8 cellular contexts compared by ENCODE assay signal in the genomic region with DNA sequence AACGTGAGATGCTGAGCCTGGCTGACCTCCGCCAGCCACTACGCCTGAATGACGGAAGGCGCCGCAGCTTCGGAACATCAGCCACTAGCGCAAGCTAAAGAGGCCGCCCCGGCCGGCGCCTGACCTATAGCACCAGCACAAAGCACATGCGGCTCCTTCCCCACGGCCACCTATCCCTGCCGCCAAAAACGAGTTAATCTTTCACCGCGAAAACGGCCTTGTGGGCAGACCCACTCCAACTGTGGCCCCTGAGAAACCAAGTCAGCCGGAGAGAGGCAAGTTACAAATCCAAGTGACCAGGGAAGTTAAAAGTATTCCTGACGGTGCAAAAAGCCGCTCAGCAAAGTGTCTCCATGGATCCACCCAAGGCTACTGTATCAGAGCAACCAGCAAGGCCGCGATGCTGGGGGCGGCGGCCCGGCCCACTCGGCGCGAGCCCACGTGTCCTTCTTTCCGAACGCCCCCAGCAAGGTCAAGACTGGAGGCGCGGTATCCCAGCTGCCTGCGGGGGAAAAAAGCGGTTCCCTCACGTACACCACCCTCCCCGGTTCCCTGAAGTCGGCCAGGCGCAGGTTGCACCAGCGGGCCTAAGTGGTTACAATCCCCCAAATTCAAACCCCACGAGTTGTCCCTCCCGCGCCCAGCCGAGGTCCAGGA. TPM values are rescaled to one million over a fixed set of nuclear protein-coding genes. Genes with fewer than 3 reads are reported as not detected.
DNase-seq lines count a peak whose midpoint lies in the region; ATAC-seq and TF ChIP-seq lines count a peak whose summit lies in the region.

No MANE protein-coding gene starts in this region.

- H3K9me3 ChIP-seq in NT2/D1 (ENCODE audit: insufficient read depth, low read length), result no peaks in the 10 kb centered on the region

- intact Hi-C loops in activated T-helper 2 cell treated with anti-CD3 and anti-CD28 coated beads, Interferon-gamma antibody, Interleukin-2, Interleukin-4, amounts not matched to agents 10 μg/mL and 5 μg/mL and 100 μg/mL, durations not matched to agents 14 hours and 24 hours and 36 hours (cut with micrococcal nuclease), result loop anchor here (1.0 kb wide), 1 partner anchor 64 kb away; a partner anchor contains a TSS

- H3K27me3 ChIP-seq in NT2/D1 (ENCODE audit: insufficient read depth, insufficient read length), result no peaks in the 10 kb centered on the region

- peaks cover 88% of the 10 kb centered on the region for H3K36me3 ChIP-seq in NT2/D1 (ENCODE audit: insufficient read depth, insufficient read length, low read length)

- peak overlapping the region; percentile 98 for H3K9ac ChIP-seq in NT2/D1 (ENCODE audit: insufficient read length, low read depth)

- peaks cover 45% of the 10 kb centered on the region for H3K4me1 Mint-ChIP-seq in activated T-helper 2 cell treated with anti-CD3 and anti-CD28 coated beads, Interferon-gamma antibody, Interleukin-2, Interleukin-4, amounts not matched to agents 10 μg/mL and 5 μg/mL and 100 μg/mL, durations not matched to agents 14 hours and 24 hours and 36 hours (ENCODE audit: low read depth)
- H3K4me1 Mint-ChIP-seq in naive thymus-derived CD8-positive, alpha-beta T cell, result peaks cover 25 to 77% (median 58%) of the 10 kb centered on the region in 4 donors

- DNase-seq in NT2/D1 (ENCODE audit: low read depth, low spot score) (no peak), fibroblast of peridontal ligament (ENCODE audit: extremely low read depth) (peak; percentile 35)
- DNase-seq in activated T-helper 2 cell treated with anti-CD3 and anti-CD28 coated beads, Interferon-gamma antibody, Interleukin-2, Interleukin-4, amounts not matched to agents 10 μg/mL and 5 μg/mL and 100 μg/mL, durations not matched to agents 14 hours and 24 hours and 36 hours (ENCODE audit: low spot score), result peak; percentile 53
- DNase-seq in naive thymus-derived CD8-positive, alpha-beta T cell, result peak; percentile 16 to 69 (median 35)
- peak; percentile 54 for DNase-seq in stimulated activated naive CD4-positive, alpha-beta T cell treated with Interleukin-2 at 50 U/mL for 16 hours (lab: John Stamatoyannopoulos, UW)

- H3K9me3 Mint-ChIP-seq in activated T-helper 2 cell treated with anti-CD3 and anti-CD28 coated beads, Interferon-gamma antibody, Interleukin-2, Interleukin-4, amounts not matched to agents 10 μg/mL and 5 μg/mL and 100 μg/mL, durations not matched to agents 14 hours and 24 hours and 36 hours, result no peaks in the 10 kb centered on the region
- H3K9me3 Mint-ChIP-seq in naive thymus-derived CD8-positive, alpha-beta T cell, result no peaks in the 10 kb centered on the region

- peak overlapping the region; percentile 97 for H3K27ac Mint-ChIP-seq in activated T-helper 2 cell treated with anti-CD3 and anti-CD28 coated beads, Interferon-gamma antibody, Interleukin-2, Interleukin-4, amounts not matched to agents 10 μg/mL and 5 μg/mL and 100 μg/mL, durations not matched to agents 14 hours and 24 hours and 36 hours
- peak overlapping the region; percentile 86 to 98 (median 96) for H3K27ac Mint-ChIP-seq in naive thymus-derived CD8-positive, alpha-beta T cell

- peak overlapping the region; percentile 94 for H3K4me3 Mint-ChIP-seq in activated T-helper 2 cell treated with anti-CD3 and anti-CD28 coated beads, Interferon-gamma antibody, Interleukin-2, Interleukin-4, amounts not matched to agents 10 μg/mL and 5 μg/mL and 100 μg/mL, durations not matched to agents 14 hours and 24 hours and 36 hours (ENCODE audit: low read depth)
- H3K4me3 Mint-ChIP-seq in naive thymus-derived CD8-positive, alpha-beta T cell, result peak overlapping the region; percentile 88 to 99 (median 96)

- H3K27me3 Mint-ChIP-seq in activated T-helper 2 cell treated with anti-CD3 and anti-CD28 coated beads, Interferon-gamma antibody, Interleukin-2, Interleukin-4, amounts not matched to agents 10 μg/mL and 5 μg/mL and 100 μg/mL, durations not matched to agents 14 hours and 24 hours and 36 hours (ENCODE audit: low read depth), result no peaks in the 10 kb centered on the region
- H3K27me3 Mint-ChIP-seq in naive thymus-derived CD8-positive, alpha-beta T cell, result no peaks in the 10 kb centered on the region

- POLR2A ChIA-PET in naive thymus-derived CD8-positive, alpha-beta T cell (lab: Charles Lee), result interaction anchor here (0.6 to 5.4 kb wide), 22 partner anchors 8 to 1937 kb away, joined by 3 to 150 read pairs (median 4); a partner anchor contains a TSS

- TF ChIP-seq CTCF in 22Rv1 (IDR thresholded peaks at IDR 0.05), result no peak

- H3K36me3 Mint-ChIP-seq in activated T-helper 2 cell treated with anti-CD3 and anti-CD28 coated beads, Interferon-gamma antibody, Interleukin-2, Interleukin-4, amounts not matched to agents 10 μg/mL and 5 μg/mL and 100 μg/mL, durations not matched to agents 14 hours and 24 hours and 36 hours (ENCODE audit: low read depth), result peaks cover 88% of the 10 kb centered on the region
- peaks cover 4 to 70% (median 27%) of the 10 kb centered on the region in 3 donors for H3K36me3 Mint-ChIP-seq in naive thymus-derived CD8-positive, alpha-beta T cell

- H3K27ac ChIP-seq in 22Rv1, result peak overlapping the region; percentile 99

- H3K4me1 ChIP-seq in NT2/D1 (ENCODE audit: insufficient read depth, insufficient read length), result no peaks in the 10 kb centered on the region

- ATAC-seq in GM18511 (IDR thresholded peaks at IDR 0.05; ENCODE audit: unreplicated experiment) (peak; percentile 26), HG03066 (IDR thresholded peaks at IDR 0.05; ENCODE audit: low read depth, unreplicated experiment) (peak; percentile 22)
- peak in 1 of 2 donors; percentile 5 for ATAC-seq in naive thymus-derived CD8-positive, alpha-beta T cell

- peak overlapping the region; percentile 94 for H3K4me3 ChIP-seq in NT2/D1 (ENCODE audit: insufficient read length, low read depth)

RNA-seq across cellular contexts. Expression of a gene that starts 0.6 kb away (rescaled TPM):
- 749 and 761 TPM in 2 replicates for total RNA-seq in activated T-helper 2 cell treated with anti-CD3 and anti-CD28 coated beads, Interferon-gamma antibody, Interleukin-2, Interleukin-4, amounts not matched to agents 10 μg/mL and 5 μg/mL and 100 μg/mL, durations not matched to agents 14 hours and 24 hours and 36 hours
- 100 to 1,000 TPM; 138 to 140 TPM for total RNA-seq in naive thymus-derived CD8-positive, alpha-beta T cell
- polyA plus RNA-seq in naive thymus-derived CD8-positive, alpha-beta T cell, result 100 to 1,000 TPM; 101 to 134 (median 128) TPM

RNA-seq across cellular contexts. Expression of a gene that starts 1.1 kb away (rescaled TPM):
- 301 and 309 TPM in 2 replicates for total RNA-seq in activated T-helper 2 cell treated with anti-CD3 and anti-CD28 coated beads, Interferon-gamma antibody, Interleukin-2, Interleukin-4, amounts not matched to agents 10 μg/mL and 5 μg/mL and 100 μg/mL, durations not matched to agents 14 hours and 24 hours and 36 hours
- total RNA-seq in naive thymus-derived CD8-positive, alpha-beta T cell, result 10 to 100 TPM; 62.9 to 65.8 TPM
- polyA plus RNA-seq in naive thymus-derived CD8-positive, alpha-beta T cell, result 100 to 1,000 TPM; 154 to 181 (median 172) TPM

RNA-seq across cellular contexts. Expression of a gene that starts 16.8 kb away (rescaled TPM):
- 18.1 and 19.5 TPM in 2 replicates for total RNA-seq in activated T-helper 2 cell treated with anti-CD3 and anti-CD28 coated beads, Interferon-gamma antibody, Interleukin-2, Interleukin-4, amounts not matched to agents 10 μg/mL and 5 μg/mL and 100 μg/mL, durations not matched to agents 14 hours and 24 hours and 36 hours
- total RNA-seq in naive thymus-derived CD8-positive, alpha-beta T cell, result 10 to 100 TPM; 24.0 to 26.1 TPM
- 10 to 100 TPM; 19.4 to 29.1 (median 23.6) TPM for polyA plus RNA-seq in naive thymus-derived CD8-positive, alpha-beta T cell

RNA-seq across cellular contexts. Expression of a gene that starts 45.7 kb away (rescaled TPM):
- total RNA-seq in activated T-helper 2 cell treated with anti-CD3 and anti-CD28 coated beads, Interferon-gamma antibody, Interleukin-2, Interleukin-4, amounts not matched to agents 10 μg/mL and 5 μg/mL and 100 μg/mL, durations not matched to agents 14 hours and 24 hours and 36 hours, result 19.9 and 20.8 TPM in 2 replicates
- 10 to 100 TPM; 33.2 to 35.1 TPM for total RNA-seq in naive thymus-derived CD8-positive, alpha-beta T cell
- 10 to 100 TPM; 30.0 to 43.4 (median 39.4) TPM for polyA plus RNA-seq in naive thymus-derived CD8-positive, alpha-beta T cell
